In genomic region chr5:250396-250795, GRCh38 we compare ENCODE assay signal across 6 cellular contexts. TPM values are rescaled to one million over a fixed set of nuclear protein-coding genes. Genes with fewer than 3 reads are reported as not detected.
"Had no signal": no experiment of that assay in that cellular context is flagged by ENCODE, and none has a peak within 500 bp of the region (broad histone marks: within the 10 kb centered on the region; RNA-seq: fewer than 3 reads in every experiment).

No MANE protein-coding gene starts in this region.

RNA-seq across cellular contexts. Expression of gene LRRC14B, which starts 59.1 kb away (rescaled TPM):
- total RNA-seq: activated T-helper 2 cell treated with anti-CD3 and anti-CD28 coated beads, Interferon-gamma antibody, Interleukin-2, Interleukin-4, amounts not matched to agents 10 μg/mL and 5 μg/mL and 100 μg/mL, durations not matched to agents 14 hours and 24 hours and 36 hours; K562; Peyer's patch; T-helper 1 cell treated with Interleukin-12 subunit alpha and Interleukin-12 subunit beta and Interleukin-4 antibody, amounts not matched to agents 30 ng/mL and 1 ng/mL, for 36 hours; WTC11 had no signal
- polyA plus RNA-seq: adipose tissue, K562 had no signal
